ENCODE assay signal across 7 cellular contexts in genomic region chr18:76338088-76338487, GRCh38.
"Had no signal": no experiment of that assay in that cellular context is flagged by ENCODE, and none has a peak within 500 bp of the region (broad histone marks: within the 10 kb centered on the region; RNA-seq: fewer than 3 reads in every experiment).

No MANE protein-coding gene starts in this region.

- H3K27ac ChIP-seq: HL-60 had no signal

- ATAC-seq: HepG2, K562 had no signal

- H3K4me3 ChIP-seq: K562 had no signal

- FAIRE-seq: HepG2, HTR-8/SVneo, K562 had no signal

- H3K36me3 Mint-ChIP-seq: IgD-negative memory B cell had no signal

- H3K27me3 Mint-ChIP-seq: IgD-negative memory B cell had no signal

- H3K4me3 Mint-ChIP-seq: IgD-negative memory B cell had no signal

- H3K4me1 Mint-ChIP-seq: IgD-negative memory B cell had no signal

- H3K27ac Mint-ChIP-seq: IgD-negative memory B cell had no signal

- DNase-seq: IMR-90, KBM-7 had no signal
